ENCODE assay signal across 1 cellular context in genomic region chr4:7103031-7103598, GRCh38.
TF ChIP-seq lines count a peak whose summit lies in the region.

No MANE protein-coding gene starts in this region.

TF ChIP-seq in HEK293, 187 proteins besides CTCF, POLR2A, EP300 and RAD21 (continued from another document and continues in another):
- TF ChIP-seq MZF1 (tag by site-specific recombination; IDR thresholded peaks at IDR 0.05; ENCODE audit: borderline replicate concordance) (no peak), KLF10 (tag by site-specific recombination; IDR thresholded peaks at IDR 0.05) (peak; percentile 72; the same call in 1 of the 2 replicates), ZNF639 (tag by site-specific recombination; IDR thresholded peaks at IDR 0.05) (no peak), YY2 (tag by site-specific recombination; IDR thresholded peaks at IDR 0.05) (0 out of 2 replicates have a peak, but pooled peaks have one; percentile 29), ZNF704 (tag by site-specific recombination; IDR thresholded peaks at IDR 0.05) (no peak), ZNF621 (tag by site-specific recombination; IDR thresholded peaks at IDR 0.05) (no peak), ZNF544 (tag by site-specific recombination; IDR thresholded peaks at IDR 0.05) (no peak), OVOL3 (tag by site-specific recombination; IDR thresholded peaks at IDR 0.05) (no peak), ZNF148 (tag by site-specific recombination; IDR thresholded peaks at IDR 0.05; ENCODE audit: borderline replicate concordance) (no peak), ZNF501 (tag by site-specific recombination; IDR thresholded peaks at IDR 0.05) (no peak), ZNF214 (tag by site-specific recombination; IDR thresholded peaks at IDR 0.05; ENCODE audit: borderline replicate concordance) (no peak), PRDM6 (tag by site-specific recombination; IDR thresholded peaks at IDR 0.05) (no peak), ZNF518A (tag by site-specific recombination; conservative IDR thresholded peaks at IDR 0.05; ENCODE audit: low read depth) (no peak), ZNF10 (tag by site-specific recombination; IDR thresholded peaks at IDR 0.05) (no peak), ZNF48 (tag by site-specific recombination; IDR thresholded peaks at IDR 0.05) (no peak), ZNF530 (tag by site-specific recombination; IDR thresholded peaks at IDR 0.05; ENCODE audit: low read depth) (no peak), KLF8 (tag by site-specific recombination; IDR thresholded peaks at IDR 0.05) (peak; percentile 62), ZNF658 (tag by site-specific recombination; IDR thresholded peaks at IDR 0.05) (no peak), BCL11B (tag by site-specific recombination; IDR thresholded peaks at IDR 0.05; ENCODE audit: low read depth) (no peak), ZNF16 (tag by site-specific recombination; IDR thresholded peaks at IDR 0.05; ENCODE audit: low read depth) (no peak), ZNF548 (tag by site-specific recombination; IDR thresholded peaks at IDR 0.05) (no peak), TCF7L2 (IDR thresholded peaks at IDR 0.05; ENCODE audit: borderline replicate concordance, low read depth, low read length) (no peak), ZIC2 (tag by site-specific recombination; IDR thresholded peaks at IDR 0.05) (no peak), ZNF837 (tag by site-specific recombination; IDR thresholded peaks at IDR 0.05) (no peak), ZSCAN4 (tag by site-specific recombination; IDR thresholded peaks at IDR 0.05) (no peak), ZNF416 (tag by site-specific recombination; IDR thresholded peaks at IDR 0.05) (no peak), ZNF248 (tag by site-specific recombination; IDR thresholded peaks at IDR 0.05) (no peak), ZNF558 (tag by site-specific recombination; IDR thresholded peaks at IDR 0.05) (no peak), ZNF324 (tag by site-specific recombination; IDR thresholded peaks at IDR 0.05) (no peak), ZNF391 (tag by site-specific recombination; IDR thresholded peaks at IDR 0.05; ENCODE audit: borderline replicate concordance, low read depth) (no peak), ZXDB (tag by site-specific recombination; IDR thresholded peaks at IDR 0.05) (no peak), PBX3 (CRISPR knock-in tag; IDR thresholded peaks at IDR 0.05) (no peak), ZNF701 (tag by site-specific recombination; IDR thresholded peaks at IDR 0.05) (no peak), ZNF335 (tag by site-specific recombination; conservative IDR thresholded peaks at IDR 0.05) (0 out of 2 replicates have a peak, but pooled peaks have one; percentile 31), ZBTB10 (tag by site-specific recombination; IDR thresholded peaks at IDR 0.05) (no peak), ZNF785 (tag by site-specific recombination; IDR thresholded peaks at IDR 0.05) (no peak), ZNF157 (tag by site-specific recombination; IDR thresholded peaks at IDR 0.05) (no peak), YY1 (tag by site-specific recombination; IDR thresholded peaks at IDR 0.05) (peak; percentile 32; the same call in 1 of the 2 replicates), SP3 (tag by site-specific recombination; IDR thresholded peaks at IDR 0.05) (peak; percentile 74), IKZF3 (tag by site-specific recombination; IDR thresholded peaks at IDR 0.05) (no peak), ELK4 (IDR thresholded peaks at IDR 0.05; ENCODE audit: borderline replicate concordance, low read depth, low read length) (no peak), HOXC10 (CRISPR knock-in tag; IDR thresholded peaks at IDR 0.05) (no peak), ZNF132 (tag by site-specific recombination; IDR thresholded peaks at IDR 0.05; ENCODE audit: borderline replicate concordance) (no peak), KLF9 (tag by site-specific recombination; IDR thresholded peaks at IDR 0.05; ENCODE audit: low read depth) (peak; percentile 79), ZNF610 (tag by site-specific recombination; IDR thresholded peaks at IDR 0.05; ENCODE audit: borderline replicate concordance) (no peak), ZNF670 (tag by site-specific recombination; IDR thresholded peaks at IDR 0.05; ENCODE audit: low read depth) (no peak), ZNF175 (tag by site-specific recombination; IDR thresholded peaks at IDR 0.05) (no peak)
